ENCODE assay signal across 12 cellular contexts in genomic region chr3:128416578-128417150, GRCh38. TPM values are rescaled to one million over a fixed set of nuclear protein-coding genes. Genes with fewer than 3 reads are reported as not detected.
DNase-seq lines count a peak whose midpoint lies in the region; ATAC-seq and TF ChIP-seq lines count a peak whose summit lies in the region.
"Had no signal": no experiment of that assay in that cellular context is flagged by ENCODE, and none has a peak within 500 bp of the region (broad histone marks: within the 10 kb centered on the region; RNA-seq: fewer than 3 reads in every experiment).

No MANE protein-coding gene starts in this region.

- POLR2A ChIA-PET in MCF 10A (lab: Yijun Ruan, JAX) = no interaction called here

- peak; percentile 96 for DNase-seq in MCF 10A (ENCODE audit: unreplicated experiment)
- no peak for DNase-seq in breast epithelium (ENCODE audit: low spot score in 2 of 2)
- peak; percentile 82 for DNase-seq in RWPE2 (ENCODE audit: low spot score)
- DNase-seq in fibroblast of mammary gland (ENCODE audit: low read depth) = peak; percentile 63
- DNase-seq in ureter (ENCODE audit: low spot score) = peak; percentile 73
- DNase-seq in COLO668 (lab: John Stamatoyannopoulos, UW; ENCODE audit: unreplicated experiment) = no peak
- DNase-seq in thyroid gland = no peak
- no peak for DNase-seq in NAMALWA (ENCODE audit: low spot score)
- DNase-seq: NCI-H1694, posterior cingulate gyrus had no signal

- intact Hi-C loops in MCF 10A (cut with micrococcal nuclease) (loop anchor here (5.0 to 10.0 kb wide), 2 partner anchors 242 to 319 kb away; no protein-coding TSS in a partner anchor), breast epithelium (cut with DNase I; ENCODE audit: low total_unique reads) (no loop called here), thyroid gland (cut with DNase I) (no loop called here)

- H3K27ac ChIP-seq in breast epithelium = no peak overlapping the region
- no peak overlapping the region for H3K27ac ChIP-seq in RWPE2 (ENCODE audit: poor library complexity, severe bottlenecking)
- no peak overlapping the region for H3K27ac ChIP-seq in thyroid gland

- H3K9me3 Mint-ChIP-seq in MCF 10A (ENCODE audit: unreplicated experiment) = no peaks in the 10 kb centered on the region
- H3K9me3 Mint-ChIP-seq: activated naive CD4-positive, alpha-beta T cell treated with anti-CD3 and anti-CD28 coated beads, Interleukin-2, amount 50 U/mL, for 24 hours had no signal

- peak; percentile 87 for ATAC-seq in RWPE2 (ENCODE audit: low read depth)

- TF ChIP-seq POLR2A in breast epithelium (IDR thresholded peaks at IDR 0.05) (no peak), thyroid gland (IDR thresholded peaks at IDR 0.05) (no peak)

- H3K4me3 ChIP-seq in breast epithelium (no peak overlapping the region), RWPE2 (ENCODE audit: severe bottlenecking) (no peak overlapping the region), fibroblast of mammary gland (ENCODE audit: control insufficient read depth, low read depth, low read length) (no peak overlapping the region), thyroid gland (replicated peaks in 1 of 3) (no peak overlapping the region)

- H3K4me1 Mint-ChIP-seq in MCF 10A (ENCODE audit: insufficient read depth, unreplicated experiment) = peaks cover 18% of the 10 kb centered on the region
- H3K4me1 Mint-ChIP-seq: activated naive CD4-positive, alpha-beta T cell treated with anti-CD3 and anti-CD28 coated beads, Interleukin-2, amount 50 U/mL, for 24 hours had no signal

- H3K9me3 ChIP-seq in breast epithelium (no peaks in the 10 kb centered on the region), RWPE2 (ENCODE audit: severe bottlenecking) (no peaks in the 10 kb centered on the region), thyroid gland (no peaks in the 10 kb centered on the region)

- peaks cover 22% of the 10 kb centered on the region for H3K27me3 Mint-ChIP-seq in MCF 10A (ENCODE audit: insufficient read depth, unreplicated experiment)
- H3K27me3 Mint-ChIP-seq: activated naive CD4-positive, alpha-beta T cell treated with anti-CD3 and anti-CD28 coated beads, Interleukin-2, amount 50 U/mL, for 24 hours had no signal

- H3K4me1 ChIP-seq in breast epithelium = no peaks in the 10 kb centered on the region
- H3K4me1 ChIP-seq in RWPE2 (ENCODE audit: insufficient read depth, poor library complexity, severe bottlenecking) = peaks cover 4% of the 10 kb centered on the region
- H3K4me1 ChIP-seq in thyroid gland = no peaks in the 10 kb centered on the region

- H3K27me3 ChIP-seq in breast epithelium = no peaks in the 10 kb centered on the region
- H3K27me3 ChIP-seq in RWPE2 (ENCODE audit: insufficient read depth, poor library complexity, severe bottlenecking) = no peaks in the 10 kb centered on the region
- H3K27me3 ChIP-seq in thyroid gland = no peaks in the 10 kb centered on the region

- CTCF ChIA-PET in MCF 10A (lab: Yijun Ruan, JAX) = interaction anchor here (0.6 to 1.1 kb wide), 3 partner anchors 18 to 1434 kb away, joined by 3 to 4 read pairs (median 3); no protein-coding TSS in a partner anchor

- H3K4me3 Mint-ChIP-seq in MCF 10A (ENCODE audit: unreplicated experiment) = peak overlapping the region; percentile 48
- H3K4me3 Mint-ChIP-seq: activated naive CD4-positive, alpha-beta T cell treated with anti-CD3 and anti-CD28 coated beads, Interleukin-2, amount 50 U/mL, for 24 hours had no signal

- no peaks in the 10 kb centered on the region for H3K36me3 Mint-ChIP-seq in MCF 10A (ENCODE audit: insufficient read depth, unreplicated experiment)

- no peak for TF ChIP-seq CTCF in MCF 10A (IDR thresholded peaks at IDR 0.05; ENCODE audit: unreplicated experiment)
- no peak for TF ChIP-seq CTCF in breast epithelium (IDR thresholded peaks at IDR 0.05)
- no peak for TF ChIP-seq CTCF in RWPE2 (IDR thresholded peaks at IDR 0.05; ENCODE audit: poor library complexity, severe bottlenecking)
- TF ChIP-seq CTCF in fibroblast of mammary gland (conservative IDR thresholded peaks at IDR 0.05; ENCODE audit: control insufficient read depth, insufficient read depth, low read depth, low read length) = no peak
- no peak for TF ChIP-seq CTCF in thyroid gland (IDR thresholded peaks at IDR 0.05)

- BruUV-seq in MCF 10A (replicated peaks; lab: Mats Ljungman, UMichigan) = no TSS peak

- H3K36me3 ChIP-seq in breast epithelium (no peaks in the 10 kb centered on the region), RWPE2 (ENCODE audit: low read depth) (no peaks in the 10 kb centered on the region), thyroid gland (no peaks in the 10 kb centered on the region)

- no peak overlapping the region for H3K27ac Mint-ChIP-seq in MCF 10A (ENCODE audit: low read depth, unreplicated experiment)
- H3K27ac Mint-ChIP-seq: activated naive CD4-positive, alpha-beta T cell treated with anti-CD3 and anti-CD28 coated beads, Interleukin-2, amount 50 U/mL, for 24 hours had no signal

- WGBS in thyroid gland, 2 donors = 78 to 82% methylated on average over 6 to 9 of the region's 9 CpGs

RNA-seq across cellular contexts. Expression of gene DNAJB8, which starts 50.0 kb away (rescaled TPM):
- total RNA-seq in MCF 10A (2022) (not detected in 2 replicates), breast epithelium (not detected), ureter (not detected), thyroid gland (not detected)
- total RNA-seq: T-helper 1 cell treated with Interleukin-12 subunit alpha and Interleukin-12 subunit beta and Interleukin-4 antibody, amounts not matched to agents 30 ng/mL and 1 ng/mL, for 36 hours had no signal

Comparison
In these comparisons a context has a peak if more than half of its experiments do, and no peak if none do; other contexts are left out.
1. DNase-seq: peak in MCF 10A (single experiment), RWPE2 (single experiment), fibroblast of mammary gland (single experiment) and ureter (single experiment); none in breast epithelium (0 of 2), COLO668 (single experiment), thyroid gland (0 of 2) and NAMALWA (single experiment).